9 cellular contexts compared by ENCODE assay signal in the genomic region with DNA sequence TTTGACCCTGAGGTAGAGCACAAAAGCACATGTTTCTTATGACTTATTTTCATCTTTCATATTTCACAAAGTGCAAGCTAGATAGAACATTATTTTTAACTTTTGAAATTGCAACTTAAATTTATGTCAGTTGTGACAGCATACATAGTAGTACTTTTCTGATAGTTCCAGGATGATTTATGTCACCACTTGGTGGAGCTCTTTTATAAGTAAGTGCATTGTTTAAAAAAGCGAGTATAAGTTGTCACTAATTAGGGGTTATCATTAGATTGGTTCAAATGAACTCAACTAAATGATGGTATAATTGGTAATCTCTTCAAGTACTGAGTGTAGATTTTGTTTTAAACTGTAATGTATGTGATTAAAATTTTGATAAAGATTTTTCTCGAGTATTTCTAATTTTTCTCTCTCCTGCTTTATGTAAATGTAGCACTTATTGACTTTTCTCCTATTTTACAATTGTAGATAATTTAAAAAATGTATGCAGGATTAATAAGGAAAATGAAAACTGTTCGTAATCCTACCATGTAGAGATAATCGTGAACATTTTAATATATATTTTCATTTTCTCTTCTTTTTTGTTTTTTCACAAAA. TPM values are rescaled to one million over a fixed set of nuclear protein-coding genes. Genes with fewer than 3 reads are reported as not detected.
DNase-seq lines count a peak whose midpoint lies in the region; ATAC-seq lines count a peak whose summit lies in the region.
"Had no signal": no experiment of that assay in that cellular context is flagged by ENCODE, and none has a peak within 500 bp of the region (broad histone marks: within the 10 kb centered on the region; RNA-seq: fewer than 3 reads in every experiment).

No MANE protein-coding gene starts in this region.

- H3K27me3 Mint-ChIP-seq in activated T-cell treated with anti-CD3 and anti-CD28 coated beads, Interleukin-2, amount 50 U/mL, for 4 hours (ENCODE audit: low read depth) = no peaks in the 10 kb centered on the region
- H3K27me3 Mint-ChIP-seq: activated naive CD4-positive, alpha-beta T cell treated with anti-CD3 and anti-CD28 coated beads, Interleukin-2, amount 50 U/mL, for 24 hours had no signal

- peak; percentile 43 to 61 for ATAC-seq in activated T-cell treated with anti-CD3 and anti-CD28 coated beads, Interleukin-2, amount 50 U/mL, for 4 hours
- no peak for ATAC-seq in GM18519 (IDR thresholded peaks at IDR 0.05; ENCODE audit: low FRiP score, unreplicated experiment)

- H3K9me3 Mint-ChIP-seq in activated T-cell treated with anti-CD3 and anti-CD28 coated beads, Interleukin-2, amount 50 U/mL, for 4 hours = no peaks in the 10 kb centered on the region
- H3K9me3 Mint-ChIP-seq: activated naive CD4-positive, alpha-beta T cell treated with anti-CD3 and anti-CD28 coated beads, Interleukin-2, amount 50 U/mL, for 24 hours had no signal

- H3K4me3 Mint-ChIP-seq in activated T-cell treated with anti-CD3 and anti-CD28 coated beads, Interleukin-2, amount 50 U/mL, for 4 hours = no peak overlapping the region
- H3K4me3 Mint-ChIP-seq: activated naive CD4-positive, alpha-beta T cell treated with anti-CD3 and anti-CD28 coated beads, Interleukin-2, amount 50 U/mL, for 24 hours had no signal

- peaks cover 10% of the 10 kb centered on the region for H3K36me3 Mint-ChIP-seq in activated T-cell treated with anti-CD3 and anti-CD28 coated beads, Interleukin-2, amount 50 U/mL, for 4 hours (ENCODE audit: insufficient read depth)

- peaks cover 19% of the 10 kb centered on the region for H3K4me1 Mint-ChIP-seq in activated T-cell treated with anti-CD3 and anti-CD28 coated beads, Interleukin-2, amount 50 U/mL, for 4 hours (ENCODE audit: low read depth)

- no peak for DNase-seq in activated T-cell treated with anti-CD3 and anti-CD28 coated beads, Interleukin-2, amount 50 U/mL, for 4 hours
- DNase-seq in activated T-cell treated with anti-CD3 and anti-CD28 coated beads for 4 hours (no peak), NCI-H748 treated with DMSO at 0.1 percent for 48 hours (lab: John Stamatoyannopoulos, UW) (peak; percentile 18), cerebellum (ENCODE audit: low spot score) (peak; percentile 23), lung microvascular endothelial cell (ENCODE audit: low read depth in 2 of 2) (peak; percentile 64 to 70), middle frontal gyrus (ENCODE audit: extremely low spot score, low spot score) (no peak), NCI-H1048 (lab: John Stamatoyannopoulos, UW) (no peak)

RNA-seq across cellular contexts. Expression of gene RB1, which starts 31.1 kb away (rescaled TPM):
- total RNA-seq in activated T-cell treated with anti-CD3 and anti-CD28 coated beads, Interleukin-2, amount 50 U/mL, for 4 hours = 10 to 100 TPM; 27.8 to 31.4 (median 30.2) TPM
- total RNA-seq in cerebellum = 37.9 TPM
- total RNA-seq in lung microvascular endothelial cell = 20.0 and 28.6 TPM in 2 replicates

Comparison
In these comparisons a context has a peak if more than half of its experiments do, and no peak if none do; other contexts are left out.
1. DNase-seq: peak in NCI-H748 treated with DMSO at 0.1 percent for 48 hours (single experiment), cerebellum (single experiment) and lung microvascular endothelial cell (2 of 2); none in activated T-cell treated with anti-CD3 and anti-CD28 coated beads, Interleukin-2, amount 50 U/mL, for 4 hours (single experiment), activated T-cell treated with anti-CD3 and anti-CD28 coated beads for 4 hours (single experiment), middle frontal gyrus (single experiment) and NCI-H1048 (single experiment).